ENCODE assay signal across 14 cellular contexts in genomic region chr7:44665531-44666213, GRCh38. TPM values are rescaled to one million over a fixed set of nuclear protein-coding genes. Genes with fewer than 3 reads are reported as not detected.
DNase-seq lines count a peak whose midpoint lies in the region; ATAC-seq, FAIRE-seq and TF ChIP-seq lines count a peak whose summit lies in the region.
"Had no signal": no experiment of that assay in that cellular context is flagged by ENCODE, and none has a peak within 500 bp of the region (broad histone marks: within the 10 kb centered on the region; RNA-seq: fewer than 3 reads in every experiment).

No MANE protein-coding gene starts in this region.

- peaks cover 11% of the 10 kb centered on the region for H3K4me1 ChIP-seq in adipocyte (ENCODE audit: control insufficient read depth, insufficient read depth, low read length)
- no peaks in the 10 kb centered on the region for H3K4me1 ChIP-seq in colonic mucosa
- no peaks in the 10 kb centered on the region for H3K4me1 ChIP-seq in small intestine (ENCODE audit: control insufficient read depth in 2 of 2, insufficient read depth in 1 of 2, low read depth in 1 of 2, low read length in 1 of 2)
- H3K4me1 ChIP-seq in Caco-2 = no peaks in the 10 kb centered on the region

- peaks cover 9% of the 10 kb centered on the region for H3K9me3 Mint-ChIP-seq in Caco-2 (ENCODE audit: unreplicated experiment)

- no peaks in the 10 kb centered on the region for H3K4me1 Mint-ChIP-seq in Caco-2 (ENCODE audit: low read depth, unreplicated experiment)
- H3K4me1 Mint-ChIP-seq: neural crest cell had no signal

- no peak overlapping the region for H3K9ac ChIP-seq in adipocyte (ENCODE audit: low read length)
- H3K9ac ChIP-seq in colonic mucosa (ENCODE audit: low read depth in 2 of 2, low read length in 2 of 2) = no peak overlapping the region

- peak; percentile 85 for DNase-seq in GM04503 (ENCODE audit: low read depth)
- DNase-seq in adipocyte (ENCODE audit: low read depth) = peak; percentile 54
- peak; percentile 66 for DNase-seq in fibroblast of the conjunctiva (ENCODE audit: low read depth)
- DNase-seq in renal cortical epithelial cell (ENCODE audit: low read depth) = peak; percentile 66
- DNase-seq in colonic mucosa = no peak
- DNase-seq in small intestine = no peak
- DNase-seq in Caco-2 = no peak
- DNase-seq: activated T-cell treated with anti-CD3 and anti-CD28 coated beads, Interleukin-2, amount 50 U/mL, for 1 hour; NCI-H2029 treated with DMSO at 0.1 percent for 48 hours; stimulated activated CD4-positive, alpha-beta T cell treated with anti-CD3 and anti-CD28 coated beads, Interleukin-2, amount 100 ng/mL, for 24 hours had no signal

- no peak overlapping the region for H3K4me3 Mint-ChIP-seq in Caco-2 (ENCODE audit: unreplicated experiment)
- H3K4me3 Mint-ChIP-seq: neural crest cell had no signal

- H3K36me3 ChIP-seq in adipocyte (ENCODE audit: control insufficient read depth, insufficient read depth, low read length, severe bottlenecking) (peaks cover 34% of the 10 kb centered on the region), colonic mucosa (no peaks in the 10 kb centered on the region), small intestine (ENCODE audit: control insufficient read depth in 2 of 2, insufficient read depth in 2 of 2, low read length in 2 of 2) (peaks cover 5 to 16% of the 10 kb centered on the region in 2 donors), Caco-2 (ENCODE audit: control insufficient read depth, insufficient read depth, low read length) (peaks cover 1% of the 10 kb centered on the region; the same call in 1 of the 2 replicates)

- BruUV-seq in Caco-2 (replicated peaks; lab: Mats Ljungman, UMichigan) = no TSS peak

- 83 to 93% (median 90%) methylated on average over 9 of the region's 9 CpGs for WGBS in small intestine, 3 donors

- no peak for FAIRE-seq in small intestine (lab: Jason Lieb, UNC)
- FAIRE-seq: colon, GM18507 had no signal

- no peak overlapping the region for H3K27ac ChIP-seq in colonic mucosa
- H3K27ac ChIP-seq in small intestine (ENCODE audit: low read depth in 1 of 2, low read length in 1 of 2) = no peak overlapping the region

- peaks cover 11% of the 10 kb centered on the region for H3K9me3 ChIP-seq in adipocyte (ENCODE audit: control insufficient read depth, low read length)
- no peaks in the 10 kb centered on the region for H3K9me3 ChIP-seq in colonic mucosa
- no peaks in the 10 kb centered on the region for H3K9me3 ChIP-seq in small intestine (ENCODE audit: control insufficient read depth, low read depth)
- H3K9me3 ChIP-seq in Caco-2 = peaks cover 7% of the 10 kb centered on the region; the same call in 1 of the 2 replicates

- peaks cover 51% of the 10 kb centered on the region for H3K36me3 Mint-ChIP-seq in Caco-2 (ENCODE audit: insufficient read depth, unreplicated experiment)

- no peaks in the 10 kb centered on the region for H3K27me3 ChIP-seq in adipocyte (replicated peaks; ENCODE audit: control insufficient read depth, insufficient read depth, low read length)
- H3K27me3 ChIP-seq in colonic mucosa = no peaks in the 10 kb centered on the region
- H3K27me3 ChIP-seq in small intestine (ENCODE audit: control insufficient read depth in 2 of 2, insufficient read depth in 2 of 2, low read length in 2 of 2) = no peaks in the 10 kb centered on the region
- no peaks in the 10 kb centered on the region for H3K27me3 ChIP-seq in Caco-2 (replicated peaks; ENCODE audit: control insufficient read depth, insufficient read depth, low read length)

- no peaks in the 10 kb centered on the region for H3K27me3 Mint-ChIP-seq in Caco-2 (ENCODE audit: insufficient read depth, unreplicated experiment)

- POLR2A ChIA-PET in Caco-2 (lab: Charles Lee) = no interaction called here

- H3K27ac Mint-ChIP-seq in Caco-2 (ENCODE audit: unreplicated experiment) = no peak overlapping the region

- peak overlapping the region; percentile 38 for H3K4me3 ChIP-seq in adipocyte (ENCODE audit: low read length)
- no peak overlapping the region for H3K4me3 ChIP-seq in colonic mucosa
- no peak overlapping the region for H3K4me3 ChIP-seq in small intestine (ENCODE audit: low read depth in 1 of 2, low read length in 2 of 2)
- H3K4me3 ChIP-seq in Caco-2 (ENCODE audit: low read depth, low read length) = no peak overlapping the region

- TF ChIP-seq CTCF in colonic mucosa (IDR thresholded peaks at IDR 0.05) (no peak), Caco-2 (IDR thresholded peaks at IDR 0.05; ENCODE audit: insufficient read depth in 1 of 2, low read depth in 1 of 2, low read length in 1 of 2, severe bottlenecking in 1 of 2, unreplicated experiment in 1 of 2) (no peak)

- intact Hi-C loops in colonic mucosa (cut with DNase I) (no loop called here), Caco-2 (cut with micrococcal nuclease; ENCODE audit: unreplicated experiment) (no loop called here)

- no peak for ATAC-seq in HG03342 (IDR thresholded peaks at IDR 0.05; ENCODE audit: unreplicated experiment)

- CTCF ChIA-PET in Caco-2 (lab: Charles Lee) = no interaction called here

RNA-seq across cellular contexts. Expression of gene OGDH, which starts 59.2 kb away (rescaled TPM):
- 105 and 157 TPM in 2 replicates for total RNA-seq in renal cortical epithelial cell
- total RNA-seq in colonic mucosa = 100 to 1,000 TPM; 142 to 164 TPM
- 100 to 1,000 TPM in 2 of 3 donors, 10 to 100 TPM in 1; 66.8 to 136 (median 124) TPM for polyA plus RNA-seq in small intestine
- total RNA-seq in Caco-2 (2022) = 62.1 and 64.5 TPM in 2 replicates

Comparison
In these comparisons a context has a peak if more than half of its experiments do, and no peak if none do; other contexts are left out.
1. DNase-seq: peak in GM04503 (single experiment), adipocyte (single experiment), fibroblast of the conjunctiva (single experiment) and renal cortical epithelial cell (single experiment); none in colonic mucosa (single experiment), small intestine (single experiment) and Caco-2 (0 of 2).